In the genomic region with DNA sequence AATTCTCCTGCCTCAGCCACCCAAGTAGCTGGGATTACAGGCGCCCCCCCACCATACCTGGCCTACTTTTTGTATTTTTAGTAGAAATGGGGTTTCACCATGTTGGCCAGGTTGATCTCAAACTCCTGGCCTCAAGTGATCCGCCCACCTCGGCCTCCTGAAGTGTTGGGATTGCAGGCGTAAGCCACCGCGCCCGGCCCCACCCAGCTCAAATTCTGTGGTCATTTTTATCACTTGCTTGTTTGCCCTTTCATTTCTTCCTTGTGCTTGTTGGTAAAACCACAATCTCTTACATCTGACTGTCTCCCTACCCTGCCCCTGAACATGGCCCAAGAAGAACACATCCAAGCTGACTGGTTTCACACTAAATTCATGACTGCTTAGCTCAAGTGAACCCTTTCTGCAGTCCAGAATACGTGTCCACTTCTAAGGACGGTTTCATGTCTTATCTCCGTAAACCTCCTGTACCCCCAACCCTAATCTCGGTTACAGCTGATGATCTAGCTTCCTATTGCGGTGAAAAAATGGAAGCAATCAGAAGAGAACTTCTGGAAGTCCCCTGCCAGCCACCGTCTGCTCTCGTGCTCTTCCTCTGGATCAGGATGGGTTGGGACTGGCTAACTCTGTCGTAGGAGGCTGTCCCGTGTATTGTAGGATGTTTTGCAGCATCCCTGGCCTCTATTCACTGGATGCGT, we compare ENCODE assay signal across 1 cellular context.
TF ChIP-seq lines count a peak whose summit lies in the region.

No MANE protein-coding gene starts in this region.

TF ChIP-seq in K562, 482 proteins besides CTCF, POLR2A, EP300 and RAD21 (continued from another document and continues in another):
- TF ChIP-seq FOXP4 (CRISPR knock-in tag; IDR thresholded peaks at IDR 0.05; ENCODE audit: borderline replicate concordance) (no peak), RCOR1 (IDR thresholded peaks at IDR 0.05; ENCODE audit: borderline replicate concordance in 1 of 2, low read depth in 2 of 2, low read length in 2 of 2) (peak in 1 of 2 experiments; percentile 74; a peak in 1 of 4 replicates), E2F3 (CRISPR knock-in tag; IDR thresholded peaks at IDR 0.05) (no peak), RHOXF2B (CRISPR knock-in tag; conservative IDR thresholded peaks at IDR 0.05) (no peak), MTA2 (IDR thresholded peaks at IDR 0.05; ENCODE audit: low read depth) (peak; percentile 46; the same call in 1 of the 2 replicates), KDM1A (IDR thresholded peaks at IDR 0.05) (peak; percentile 78 to 81), PML (IDR thresholded peaks at IDR 0.05; ENCODE audit: low read length) (peak; percentile 75), IRF9 (tag; IDR thresholded peaks at IDR 0.05) (no peak), HDAC1 (IDR thresholded peaks at IDR 0.05) (peak in 1 of 2 experiments; percentile 36; a peak in 1 of 4 replicates), TGIF2 (CRISPR knock-in tag; IDR thresholded peaks at IDR 0.05) (no peak), MAFF (IDR thresholded peaks at IDR 0.05; ENCODE audit: low read length) (no peak), SMARCA5 (IDR thresholded peaks at IDR 0.05) (no peak), ZNF384 (IDR thresholded peaks at IDR 0.05; ENCODE audit: low read depth, low read length) (no peak), HDGF (IDR thresholded peaks at IDR 0.05) (no peak), CBFB (CRISPR knock-in tag; IDR thresholded peaks at IDR 0.05) (no peak), FOXA1 (IDR thresholded peaks at IDR 0.05; ENCODE audit: borderline replicate concordance) (no peak), DMBX1 (CRISPR knock-in tag; IDR thresholded peaks at IDR 0.05; ENCODE audit: borderline replicate concordance) (no peak), ETV1 (tag; conservative IDR thresholded peaks at IDR 0.05; ENCODE audit: low read depth) (peak; percentile 80), TCF3 (CRISPR knock-in tag; IDR thresholded peaks at IDR 0.05) (peak; percentile 78), RFX1 (IDR thresholded peaks at IDR 0.05) (no peak), ZNF511 (CRISPR knock-in tag; IDR thresholded peaks at IDR 0.05) (no peak), RBM25 (IDR thresholded peaks at IDR 0.05; ENCODE audit: low read depth, low read length, severe bottlenecking) (no peak), ZEB2 (IDR thresholded peaks at IDR 0.05) (no peak), CBX2 (IDR thresholded peaks at IDR 0.05; ENCODE audit: insufficient read depth, low read length, poor library complexity, severe bottlenecking) (no peak), ELF2 (CRISPR knock-in tag; IDR thresholded peaks at IDR 0.05) (no peak), NCOA4 (IDR thresholded peaks at IDR 0.05; ENCODE audit: partially characterized antibody) (no peak), CHD2 (IDR thresholded peaks at IDR 0.05; ENCODE audit: low read depth, low read length) (no peak), ZBTB2 (IDR thresholded peaks at IDR 0.05) (no peak), JUN (IDR thresholded peaks at IDR 0.05; ENCODE audit: borderline replicate concordance, low read depth, low read length) (no peak), JUN (CRISPR knock-in tag; IDR thresholded peaks at IDR 0.05; ENCODE audit: borderline replicate concordance) (no peak), ZNF561 (CRISPR knock-in tag; conservative IDR thresholded peaks at IDR 0.05) (no peak), HNRNPLL (IDR thresholded peaks at IDR 0.05; ENCODE audit: low read depth, low read length, poor library complexity, severe bottlenecking) (no peak), HMG20B (CRISPR knock-in tag; IDR thresholded peaks at IDR 0.05) (no peak), SOX6 (IDR thresholded peaks at IDR 0.05) (0 out of 2 replicates have a peak, but pooled peaks have one; percentile 36), TRIM24 (IDR thresholded peaks at IDR 0.05) (peak in 1 of 2 experiments; percentile 19; a peak in 1 of 4 replicates), TEAD2 (tag; IDR thresholded peaks at IDR 0.05) (no peak), ZNF778 (CRISPR knock-in tag; IDR thresholded peaks at IDR 0.05) (no peak), GATAD2A (IDR thresholded peaks at IDR 0.05) (no peak)
- TF ChIP-seq, protein P1, sequence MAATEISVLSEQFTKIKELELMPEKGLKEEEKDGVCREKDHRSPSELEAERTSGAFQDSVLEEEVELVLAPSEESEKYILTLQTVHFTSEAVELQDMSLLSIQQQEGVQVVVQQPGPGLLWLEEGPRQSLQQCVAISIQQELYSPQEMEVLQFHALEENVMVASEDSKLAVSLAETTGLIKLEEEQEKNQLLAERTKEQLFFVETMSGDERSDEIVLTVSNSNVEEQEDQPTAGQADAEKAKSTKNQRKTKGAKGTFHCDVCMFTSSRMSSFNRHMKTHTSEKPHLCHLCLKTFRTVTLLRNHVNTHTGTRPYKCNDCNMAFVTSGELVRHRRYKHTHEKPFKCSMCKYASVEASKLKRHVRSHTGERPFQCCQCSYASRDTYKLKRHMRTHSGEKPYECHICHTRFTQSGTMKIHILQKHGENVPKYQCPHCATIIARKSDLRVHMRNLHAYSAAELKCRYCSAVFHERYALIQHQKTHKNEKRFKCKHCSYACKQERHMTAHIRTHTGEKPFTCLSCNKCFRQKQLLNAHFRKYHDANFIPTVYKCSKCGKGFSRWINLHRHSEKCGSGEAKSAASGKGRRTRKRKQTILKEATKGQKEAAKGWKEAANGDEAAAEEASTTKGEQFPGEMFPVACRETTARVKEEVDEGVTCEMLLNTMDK (IDR thresholded peaks at IDR 0.05; ENCODE audit: borderline replicate concordance, insufficient read depth, low read depth, low read length, poor library complexity, severe bottlenecking) = no peak
- TF ChIP-seq, protein P2, sequence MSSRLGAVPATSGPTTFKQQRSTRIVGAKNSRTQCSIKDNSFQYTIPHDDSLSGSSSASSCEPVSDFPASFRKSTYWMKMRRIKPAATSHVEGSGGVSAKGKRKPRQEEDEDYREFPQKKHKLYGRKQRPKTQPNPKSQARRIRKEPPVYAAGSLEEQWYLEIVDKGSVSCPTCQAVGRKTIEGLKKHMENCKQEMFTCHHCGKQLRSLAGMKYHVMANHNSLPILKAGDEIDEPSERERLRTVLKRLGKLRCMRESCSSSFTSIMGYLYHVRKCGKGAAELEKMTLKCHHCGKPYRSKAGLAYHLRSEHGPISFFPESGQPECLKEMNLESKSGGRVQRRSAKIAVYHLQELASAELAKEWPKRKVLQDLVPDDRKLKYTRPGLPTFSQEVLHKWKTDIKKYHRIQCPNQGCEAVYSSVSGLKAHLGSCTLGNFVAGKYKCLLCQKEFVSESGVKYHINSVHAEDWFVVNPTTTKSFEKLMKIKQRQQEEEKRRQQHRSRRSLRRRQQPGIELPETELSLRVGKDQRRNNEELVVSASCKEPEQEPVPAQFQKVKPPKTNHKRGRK (tag; IDR thresholded peaks at IDR 0.05) = no peak
- TF ChIP-seq, protein P3, sequence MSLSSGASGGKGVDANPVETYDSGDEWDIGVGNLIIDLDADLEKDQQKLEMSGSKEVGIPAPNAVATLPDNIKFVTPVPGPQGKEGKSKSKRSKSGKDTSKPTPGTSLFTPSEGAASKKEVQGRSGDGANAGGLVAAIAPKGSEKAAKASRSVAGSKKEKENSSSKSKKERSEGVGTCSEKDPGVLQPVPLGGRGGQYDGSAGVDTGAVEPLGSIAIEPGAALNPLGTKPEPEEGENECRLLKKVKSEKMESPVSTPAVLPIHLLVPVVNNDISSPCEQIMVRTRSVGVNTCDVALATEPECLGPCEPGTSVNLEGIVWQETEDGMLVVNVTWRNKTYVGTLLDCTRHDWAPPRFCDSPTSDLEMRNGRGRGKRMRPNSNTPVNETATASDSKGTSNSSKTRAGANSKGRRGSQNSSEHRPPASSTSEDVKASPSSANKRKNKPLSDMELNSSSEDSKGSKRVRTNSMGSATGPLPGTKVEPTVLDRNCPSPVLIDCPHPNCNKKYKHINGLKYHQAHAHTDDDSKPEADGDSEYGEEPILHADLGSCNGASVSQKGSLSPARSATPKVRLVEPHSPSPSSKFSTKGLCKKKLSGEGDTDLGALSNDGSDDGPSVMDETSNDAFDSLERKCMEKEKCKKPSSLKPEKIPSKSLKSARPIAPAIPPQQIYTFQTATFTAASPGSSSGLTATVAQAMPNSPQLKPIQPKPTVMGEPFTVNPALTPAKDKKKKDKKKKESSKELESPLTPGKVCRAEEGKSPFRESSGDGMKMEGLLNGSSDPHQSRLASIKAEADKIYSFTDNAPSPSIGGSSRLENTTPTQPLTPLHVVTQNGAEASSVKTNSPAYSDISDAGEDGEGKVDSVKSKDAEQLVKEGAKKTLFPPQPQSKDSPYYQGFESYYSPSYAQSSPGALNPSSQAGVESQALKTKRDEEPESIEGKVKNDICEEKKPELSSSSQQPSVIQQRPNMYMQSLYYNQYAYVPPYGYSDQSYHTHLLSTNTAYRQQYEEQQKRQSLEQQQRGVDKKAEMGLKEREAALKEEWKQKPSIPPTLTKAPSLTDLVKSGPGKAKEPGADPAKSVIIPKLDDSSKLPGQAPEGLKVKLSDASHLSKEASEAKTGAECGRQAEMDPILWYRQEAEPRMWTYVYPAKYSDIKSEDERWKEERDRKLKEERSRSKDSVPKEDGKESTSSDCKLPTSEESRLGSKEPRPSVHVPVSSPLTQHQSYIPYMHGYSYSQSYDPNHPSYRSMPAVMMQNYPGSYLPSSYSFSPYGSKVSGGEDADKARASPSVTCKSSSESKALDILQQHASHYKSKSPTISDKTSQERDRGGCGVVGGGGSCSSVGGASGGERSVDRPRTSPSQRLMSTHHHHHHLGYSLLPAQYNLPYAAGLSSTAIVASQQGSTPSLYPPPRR (CRISPR knock-in tag; IDR thresholded peaks at IDR 0.05; ENCODE audit: borderline replicate concordance) = no peak
- TF ChIP-seq, protein P4, sequence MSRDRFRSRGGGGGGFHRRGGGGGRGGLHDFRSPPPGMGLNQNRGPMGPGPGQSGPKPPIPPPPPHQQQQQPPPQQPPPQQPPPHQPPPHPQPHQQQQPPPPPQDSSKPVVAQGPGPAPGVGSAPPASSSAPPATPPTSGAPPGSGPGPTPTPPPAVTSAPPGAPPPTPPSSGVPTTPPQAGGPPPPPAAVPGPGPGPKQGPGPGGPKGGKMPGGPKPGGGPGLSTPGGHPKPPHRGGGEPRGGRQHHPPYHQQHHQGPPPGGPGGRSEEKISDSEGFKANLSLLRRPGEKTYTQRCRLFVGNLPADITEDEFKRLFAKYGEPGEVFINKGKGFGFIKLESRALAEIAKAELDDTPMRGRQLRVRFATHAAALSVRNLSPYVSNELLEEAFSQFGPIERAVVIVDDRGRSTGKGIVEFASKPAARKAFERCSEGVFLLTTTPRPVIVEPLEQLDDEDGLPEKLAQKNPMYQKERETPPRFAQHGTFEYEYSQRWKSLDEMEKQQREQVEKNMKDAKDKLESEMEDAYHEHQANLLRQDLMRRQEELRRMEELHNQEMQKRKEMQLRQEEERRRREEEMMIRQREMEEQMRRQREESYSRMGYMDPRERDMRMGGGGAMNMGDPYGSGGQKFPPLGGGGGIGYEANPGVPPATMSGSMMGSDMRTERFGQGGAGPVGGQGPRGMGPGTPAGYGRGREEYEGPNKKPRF (IDR thresholded peaks at IDR 0.05; ENCODE audit: low read depth, low read length) = no peak
- TF ChIP-seq, protein P5, sequence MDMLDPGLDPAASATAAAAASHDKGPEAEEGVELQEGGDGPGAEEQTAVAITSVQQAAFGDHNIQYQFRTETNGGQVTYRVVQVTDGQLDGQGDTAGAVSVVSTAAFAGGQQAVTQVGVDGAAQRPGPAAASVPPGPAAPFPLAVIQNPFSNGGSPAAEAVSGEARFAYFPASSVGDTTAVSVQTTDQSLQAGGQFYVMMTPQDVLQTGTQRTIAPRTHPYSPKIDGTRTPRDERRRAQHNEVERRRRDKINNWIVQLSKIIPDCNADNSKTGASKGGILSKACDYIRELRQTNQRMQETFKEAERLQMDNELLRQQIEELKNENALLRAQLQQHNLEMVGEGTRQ (CRISPR knock-in tag; IDR thresholded peaks at IDR 0.05) = no peak
